1 cellular context compared by ENCODE assay signal in genomic region chr5:118883396-118883795, GRCh38.
TF ChIP-seq lines count a peak whose summit lies in the region.

No MANE protein-coding gene starts in this region.

TF ChIP-seq in WTC11, 78 proteins besides CTCF, POLR2A, EP300 and RAD21 (continued from another document):
- TF ChIP-seq, protein P1, sequence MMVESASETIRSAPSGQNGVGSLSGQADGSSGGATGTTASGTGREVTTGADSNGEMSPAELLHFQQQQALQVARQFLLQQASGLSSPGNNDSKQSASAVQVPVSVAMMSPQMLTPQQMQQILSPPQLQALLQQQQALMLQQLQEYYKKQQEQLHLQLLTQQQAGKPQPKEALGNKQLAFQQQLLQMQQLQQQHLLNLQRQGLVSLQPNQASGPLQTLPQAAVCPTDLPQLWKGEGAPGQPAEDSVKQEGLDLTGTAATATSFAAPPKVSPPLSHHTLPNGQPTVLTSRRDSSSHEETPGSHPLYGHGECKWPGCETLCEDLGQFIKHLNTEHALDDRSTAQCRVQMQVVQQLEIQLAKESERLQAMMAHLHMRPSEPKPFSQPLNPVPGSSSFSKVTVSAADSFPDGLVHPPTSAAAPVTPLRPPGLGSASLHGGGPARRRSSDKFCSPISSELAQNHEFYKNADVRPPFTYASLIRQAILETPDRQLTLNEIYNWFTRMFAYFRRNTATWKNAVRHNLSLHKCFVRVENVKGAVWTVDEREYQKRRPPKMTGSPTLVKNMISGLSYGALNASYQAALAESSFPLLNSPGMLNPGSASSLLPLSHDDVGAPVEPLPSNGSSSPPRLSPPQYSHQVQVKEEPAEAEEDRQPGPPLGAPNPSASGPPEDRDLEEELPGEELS (CRISPR knock-in tag; IDR thresholded peaks at IDR 0.05), result no peak
- no peak for TF ChIP-seq MYBL2 (CRISPR knock-in tag; IDR thresholded peaks at IDR 0.05)
- TF ChIP-seq ZNF416 (CRISPR knock-in tag; IDR thresholded peaks at IDR 0.05), result no peak
- TF ChIP-seq JUN (CRISPR knock-in tag; IDR thresholded peaks at IDR 0.05), result no peak
- TF ChIP-seq, protein P2, sequence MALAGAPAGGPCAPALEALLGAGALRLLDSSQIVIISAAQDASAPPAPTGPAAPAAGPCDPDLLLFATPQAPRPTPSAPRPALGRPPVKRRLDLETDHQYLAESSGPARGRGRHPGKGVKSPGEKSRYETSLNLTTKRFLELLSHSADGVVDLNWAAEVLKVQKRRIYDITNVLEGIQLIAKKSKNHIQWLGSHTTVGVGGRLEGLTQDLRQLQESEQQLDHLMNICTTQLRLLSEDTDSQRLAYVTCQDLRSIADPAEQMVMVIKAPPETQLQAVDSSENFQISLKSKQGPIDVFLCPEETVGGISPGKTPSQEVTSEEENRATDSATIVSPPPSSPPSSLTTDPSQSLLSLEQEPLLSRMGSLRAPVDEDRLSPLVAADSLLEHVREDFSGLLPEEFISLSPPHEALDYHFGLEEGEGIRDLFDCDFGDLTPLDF (CRISPR knock-in tag; IDR thresholded peaks at IDR 0.05), result no peak
